Comparison of ENCODE assay signal across 2 cellular contexts in the genomic region with DNA sequence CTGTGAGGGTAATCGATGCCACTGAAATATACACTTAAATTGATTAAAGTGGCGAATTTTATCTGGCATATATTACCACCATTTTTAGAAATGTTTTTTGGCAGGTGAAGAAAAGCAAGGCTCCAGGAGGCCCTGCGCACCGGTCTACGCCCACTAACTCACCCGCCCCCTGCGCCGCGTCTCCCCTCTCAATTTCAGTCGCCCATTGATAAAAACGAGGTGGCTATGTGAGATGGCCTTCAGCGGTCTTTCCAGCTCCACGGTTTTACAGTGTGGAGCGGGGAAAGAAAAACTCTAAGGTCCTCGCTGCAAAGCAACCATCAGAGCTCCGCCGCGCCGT.
A peak's percentile ranks its signal among the peaks of the same experiment; 100 is the strongest.
TF ChIP-seq lines count a peak whose summit lies in the region.

No MANE protein-coding gene starts in this region.

TF ChIP-seq in A549, 52 proteins besides CTCF, POLR2A, EP300 and RAD21 (continued from another document):
- TF ChIP-seq ZFP36 (IDR thresholded peaks at IDR 0.05; ENCODE audit: borderline replicate concordance, partially characterized antibody) (no peak), TP53 (CRISPR knock-in tag; IDR thresholded peaks at IDR 0.05) (0 out of 2 replicates have a peak, but pooled peaks have one; percentile 70), ZC3H11A (IDR thresholded peaks at IDR 0.05) (0 out of 2 replicates have a peak, but pooled peaks have one; percentile 4), CHD2 (IDR thresholded peaks at IDR 0.05; ENCODE audit: low read length, partially characterized antibody) (no peak)
- TF ChIP-seq, protein P1, sequence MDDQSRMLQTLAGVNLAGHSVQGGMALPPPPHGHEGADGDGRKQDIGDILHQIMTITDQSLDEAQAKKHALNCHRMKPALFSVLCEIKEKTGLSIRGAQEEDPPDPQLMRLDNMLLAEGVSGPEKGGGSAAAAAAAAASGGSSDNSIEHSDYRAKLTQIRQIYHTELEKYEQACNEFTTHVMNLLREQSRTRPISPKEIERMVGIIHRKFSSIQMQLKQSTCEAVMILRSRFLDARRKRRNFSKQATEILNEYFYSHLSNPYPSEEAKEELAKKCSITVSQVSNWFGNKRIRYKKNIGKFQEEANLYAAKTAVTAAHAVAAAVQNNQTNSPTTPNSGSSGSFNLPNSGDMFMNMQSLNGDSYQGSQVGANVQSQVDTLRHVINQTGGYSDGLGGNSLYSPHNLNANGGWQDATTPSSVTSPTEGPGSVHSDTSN (IDR thresholded peaks at IDR 0.05), result 0 out of 2 replicates have a peak, but pooled peaks have one; percentile 30
- TF ChIP-seq, protein P2, sequence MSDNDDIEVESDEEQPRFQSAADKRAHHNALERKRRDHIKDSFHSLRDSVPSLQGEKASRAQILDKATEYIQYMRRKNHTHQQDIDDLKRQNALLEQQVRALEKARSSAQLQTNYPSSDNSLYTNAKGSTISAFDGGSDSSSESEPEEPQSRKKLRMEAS (IDR thresholded peaks at IDR 0.05), result peak; percentile 80

TF ChIP-seq in IMR-90, 13 proteins besides CTCF, POLR2A, EP300 and RAD21 (continued from another document):
- no peak for TF ChIP-seq RCOR1 (IDR thresholded peaks at IDR 0.05; ENCODE audit: insufficient replicate concordance, low read length)
- no peak for TF ChIP-seq SMC3 (IDR thresholded peaks at IDR 0.05; ENCODE audit: low read depth, low read length)
- TF ChIP-seq MXI1 (IDR thresholded peaks at IDR 0.05; ENCODE audit: borderline replicate concordance, low read depth, low read length), result no peak
- TF ChIP-seq FOS (IDR thresholded peaks at IDR 0.05; ENCODE audit: low read depth, low read length), result no peak
- TF ChIP-seq MAFK (IDR thresholded peaks at IDR 0.05; ENCODE audit: low read depth, low read length), result no peak
- TF ChIP-seq, protein P3, sequence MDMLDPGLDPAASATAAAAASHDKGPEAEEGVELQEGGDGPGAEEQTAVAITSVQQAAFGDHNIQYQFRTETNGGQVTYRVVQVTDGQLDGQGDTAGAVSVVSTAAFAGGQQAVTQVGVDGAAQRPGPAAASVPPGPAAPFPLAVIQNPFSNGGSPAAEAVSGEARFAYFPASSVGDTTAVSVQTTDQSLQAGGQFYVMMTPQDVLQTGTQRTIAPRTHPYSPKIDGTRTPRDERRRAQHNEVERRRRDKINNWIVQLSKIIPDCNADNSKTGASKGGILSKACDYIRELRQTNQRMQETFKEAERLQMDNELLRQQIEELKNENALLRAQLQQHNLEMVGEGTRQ (IDR thresholded peaks at IDR 0.05; ENCODE audit: low read depth, low read length), result no peak
- no peak for TF ChIP-seq CHD1 (IDR thresholded peaks at IDR 0.05; ENCODE audit: low read depth, low read length)
- no peak for TF ChIP-seq CEBPB (IDR thresholded peaks at IDR 0.05; ENCODE audit: low read depth, low read length)
- no peak for TF ChIP-seq RFX5 (IDR thresholded peaks at IDR 0.05; ENCODE audit: low read depth, low read length)
- TF ChIP-seq, protein P4, sequence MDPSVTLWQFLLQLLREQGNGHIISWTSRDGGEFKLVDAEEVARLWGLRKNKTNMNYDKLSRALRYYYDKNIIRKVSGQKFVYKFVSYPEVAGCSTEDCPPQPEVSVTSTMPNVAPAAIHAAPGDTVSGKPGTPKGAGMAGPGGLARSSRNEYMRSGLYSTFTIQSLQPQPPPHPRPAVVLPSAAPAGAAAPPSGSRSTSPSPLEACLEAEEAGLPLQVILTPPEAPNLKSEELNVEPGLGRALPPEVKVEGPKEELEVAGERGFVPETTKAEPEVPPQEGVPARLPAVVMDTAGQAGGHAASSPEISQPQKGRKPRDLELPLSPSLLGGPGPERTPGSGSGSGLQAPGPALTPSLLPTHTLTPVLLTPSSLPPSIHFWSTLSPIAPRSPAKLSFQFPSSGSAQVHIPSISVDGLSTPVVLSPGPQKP (IDR thresholded peaks at IDR 0.05; ENCODE audit: borderline replicate concordance, low read depth, low read length), result no peak
